Comparison of ENCODE assay signal across 13 cellular contexts in genomic region chr9:655875-656274, GRCh38.
DNase-seq lines count a peak whose midpoint lies in the region; ATAC-seq and TF ChIP-seq lines count a peak whose summit lies in the region.
"Had no signal": no experiment of that assay in that cellular context is flagged by ENCODE, and none has a peak within 500 bp of the region (broad histone marks: within the 10 kb centered on the region; RNA-seq: fewer than 3 reads in every experiment).

No MANE protein-coding gene starts in this region.

- H3K9me3 ChIP-seq in right lobe of liver: no peaks in the 10 kb centered on the region
- no peaks in the 10 kb centered on the region for H3K9me3 ChIP-seq in MM.1S (replicated peaks; ENCODE audit: insufficient read depth, low read length)
- H3K9me3 ChIP-seq: SJSA1, transverse colon had no signal

- H3K4me1 ChIP-seq in right lobe of liver: no peaks in the 10 kb centered on the region
- H3K4me1 ChIP-seq in MM.1S (ENCODE audit: low read length): peaks cover 41% of the 10 kb centered on the region
- H3K4me1 ChIP-seq: SJSA1 had no signal

- no peaks in the 10 kb centered on the region for H4K20me1 ChIP-seq in MM.1S (ENCODE audit: insufficient read depth, low read length)

- H3K4me3 ChIP-seq in epithelial cell of esophagus (ENCODE audit: low read length) (no peak overlapping the region), right lobe of liver (no peak overlapping the region), MM.1S (ENCODE audit: low read length) (no peak overlapping the region)
- H3K4me3 ChIP-seq: SJSA1, transverse colon had no signal

- H3K9me2 ChIP-seq in MM.1S (replicated peaks; ENCODE audit: insufficient read depth, low read length): no peaks in the 10 kb centered on the region

- no peak overlapping the region for H3K4me2 ChIP-seq in MM.1S (ENCODE audit: low read depth, low read length)

- H3F3A ChIP-seq in MM.1S (ENCODE audit: insufficient read depth, low read length): peaks cover 19% of the 10 kb centered on the region

- TF ChIP-seq CTCF in epithelial cell of esophagus (IDR thresholded peaks at IDR 0.05; ENCODE audit: insufficient read depth, low read depth, low read length, missing control alignments) (no peak), right lobe of liver (IDR thresholded peaks at IDR 0.05) (no peak), MM.1S (IDR thresholded peaks at IDR 0.05; ENCODE audit: low read length) (no peak)

- DNase-seq in RPMI8226: peak; percentile 10
- peak; percentile 54 for DNase-seq in epithelial cell of esophagus (ENCODE audit: low read depth)
- DNase-seq in right lobe of liver: peak; percentile 47 to 73 (median 71)
- peak; percentile 59 for DNase-seq in stromal cell of bone marrow (ENCODE audit: low read depth)
- no peak for DNase-seq in activated CD4-positive, alpha-beta T cell treated with anti-CD3 and anti-CD28 coated beads, Interleukin-2, amount 50 U/mL, for 4 hours
- DNase-seq in MM.1S: no peak
- no peak for DNase-seq in activated CD8-positive, alpha-beta memory T cell treated with anti-CD3 and anti-CD28 coated beads, Interleukin-2, amount 50 U/mL, for 4 hours
- DNase-seq: activated CD4-positive, alpha-beta T cell treated with anti-CD3 and anti-CD28 coated beads for 1 hour; effector memory CD4-positive, alpha-beta T cell; MV-4-11; transverse colon had no signal

- peak; percentile 42 to 67 (median 60) for ATAC-seq in right lobe of liver
- ATAC-seq in GM21390 (IDR thresholded peaks at IDR 0.05; ENCODE audit: unreplicated experiment): no peak

- 42% methylated on average over 5 of the region's 5 CpGs for WGBS in right lobe of liver (ENCODE audit: insufficient coverage, low coverage, low lambda C conversion rate, missing lambda C conversion rate)

- no peak for TF ChIP-seq POLR2A in right lobe of liver (IDR thresholded peaks at IDR 0.05)

- H3K36me3 ChIP-seq in right lobe of liver (no peaks in the 10 kb centered on the region), MM.1S (replicated peaks; ENCODE audit: insufficient read depth, low read length) (no peaks in the 10 kb centered on the region)
- H3K36me3 ChIP-seq: SJSA1, transverse colon had no signal

- H3K27ac ChIP-seq in right lobe of liver: no peak overlapping the region
- no peak overlapping the region for H3K27ac ChIP-seq in MM.1S (ENCODE audit: low read length)
- H3K27ac ChIP-seq: SJSA1 had no signal

- H2AFZ ChIP-seq in MM.1S (ENCODE audit: low read length): no peak overlapping the region

- H3K27me3 ChIP-seq in right lobe of liver (no peaks in the 10 kb centered on the region), MM.1S (replicated peaks; ENCODE audit: insufficient read depth, low read length) (no peaks in the 10 kb centered on the region)
- H3K27me3 ChIP-seq: SJSA1, transverse colon had no signal

- intact Hi-C loops in right lobe of liver (cut with DNase I): no loop called here

- H3K79me2 ChIP-seq in MM.1S (ENCODE audit: low read length): 0 out of 2 replicates have a peak, but pooled peaks cover 8% of the 10 kb centered on the region

- H3K9ac ChIP-seq in MM.1S (ENCODE audit: low read length): no peak overlapping the region

Comparison
In these comparisons a context has a peak if more than half of its experiments do, and no peak if none do; other contexts are left out.
1. DNase-seq: peak in RPMI8226 (single experiment), epithelial cell of esophagus (single experiment), right lobe of liver (3 of 3) and stromal cell of bone marrow (single experiment); none in activated CD4-positive, alpha-beta T cell treated with anti-CD3 and anti-CD28 coated beads, Interleukin-2, amount 50 U/mL, for 4 hours (0 of 2), MM.1S (single experiment) and activated CD8-positive, alpha-beta memory T cell treated with anti-CD3 and anti-CD28 coated beads, Interleukin-2, amount 50 U/mL, for 4 hours (single experiment).